ENCODE assay signal across 11 cellular contexts in genomic region chr22:29426476-29426875, GRCh38. TPM values are rescaled to one million over a fixed set of nuclear protein-coding genes. Genes with fewer than 3 reads are reported as not detected.
"Had no signal": no experiment of that assay in that cellular context is flagged by ENCODE, and none has a peak within 500 bp of the region (broad histone marks: within the 10 kb centered on the region; RNA-seq: fewer than 3 reads in every experiment).

No MANE protein-coding gene starts in this region.

- H3K4me3 ChIP-seq: GM23248, HAP-1 had no signal

- ATAC-seq: HCT116, HepG2 had no signal

- H3K9ac ChIP-seq: GM23248 had no signal

- H3K4me1 ChIP-seq: HAP-1 had no signal

- H3K27ac ChIP-seq: GM23248, HL-60 had no signal

- H3K9me3 ChIP-seq: HAP-1 had no signal

- H3K36me3 ChIP-seq: HAP-1 had no signal

- DNase-seq: GM23248, GOT3, H7, HFFc6 had no signal

- H2AFZ ChIP-seq: GM23248 had no signal

RNA-seq across cellular contexts. Expression of gene RFPL1, which starts 11.9 kb away (rescaled TPM):
- total RNA-seq: GM23248, HepG2, HFFc6, HT1080 had no signal
- polyA plus RNA-seq: GM23248, HepG2, IgD-negative memory B cell had no signal

RNA-seq across cellular contexts. Expression of gene NEFH, which starts 53.5 kb away (rescaled TPM):
- total RNA-seq: H4, HepG2, HFFc6, HT1080 had no signal
- polyA plus RNA-seq: HepG2 had no signal
